Comparison of ENCODE assay signal across 21 cellular contexts in the genomic region with DNA sequence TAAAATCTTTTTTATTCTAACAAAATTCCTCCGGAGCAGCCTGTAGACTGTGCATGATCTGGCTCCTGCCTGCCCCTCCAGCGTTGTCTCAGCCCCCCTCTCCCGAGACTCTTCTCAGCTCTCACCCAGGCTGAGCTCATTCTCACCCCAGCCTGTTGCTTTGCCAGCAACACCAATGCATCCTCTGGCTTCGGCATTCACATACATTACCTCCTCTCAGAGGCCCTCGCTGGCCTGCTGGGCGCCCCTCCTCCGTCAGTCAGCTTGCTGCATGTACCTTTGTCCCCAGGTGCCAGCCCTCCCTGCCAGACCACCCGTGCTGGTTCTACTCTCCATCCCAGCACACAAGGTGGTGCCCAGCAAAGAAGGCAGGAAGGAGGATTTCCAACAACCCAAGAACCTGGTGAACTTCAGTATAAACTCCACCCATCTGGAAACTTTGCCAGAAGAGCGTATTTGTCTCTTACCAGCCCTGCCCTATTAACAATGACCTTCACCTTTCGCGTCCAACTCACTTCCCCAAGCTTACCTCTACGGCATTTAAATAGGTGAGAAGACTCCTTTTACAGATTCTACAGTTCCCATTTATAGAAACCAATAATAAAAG. TPM values are rescaled to one million over a fixed set of nuclear protein-coding genes. Genes with fewer than 3 reads are reported as not detected.
A peak's percentile ranks its signal among the peaks of the same experiment; 100 is the strongest.
DNase-seq lines count a peak whose midpoint lies in the region; ATAC-seq, FAIRE-seq and TF ChIP-seq lines count a peak whose summit lies in the region.
"Had no signal": no experiment of that assay in that cellular context is flagged by ENCODE, and none has a peak within 500 bp of the region (broad histone marks: within the 10 kb centered on the region; RNA-seq: fewer than 3 reads in every experiment).

No MANE protein-coding gene starts in this region.

- no peak overlapping the region for H3K4me2 ChIP-seq in GM12878 (ENCODE audit: control insufficient read depth, insufficient read depth)
- no peak overlapping the region for H3K4me2 ChIP-seq in mesenchymal stem cell (ENCODE audit: low read length, poor library complexity, severe bottlenecking)
- no peak overlapping the region for H3K4me2 ChIP-seq in mammary epithelial cell (ENCODE audit: insufficient read depth, low read depth, low read length)

- H3K4me1 ChIP-seq in HUES48 (ENCODE audit: control insufficient read depth, insufficient read depth, low read length) (peaks cover 37% of the 10 kb centered on the region), GM12878 (ENCODE audit: control insufficient read depth, insufficient read depth, low read length) (no peaks in the 10 kb centered on the region), mesenchymal stem cell (ENCODE audit: control insufficient read depth, insufficient read depth, low read depth, low read length) (peaks cover 10% of the 10 kb centered on the region), mammary epithelial cell (ENCODE audit: insufficient read depth, low read length) (peaks cover 13% of the 10 kb centered on the region)

- BruUV-seq in GM12878 (replicated peaks; lab: Mats Ljungman, UMichigan) (no TSS peak), mammary epithelial cell (replicated peaks; lab: Mats Ljungman, UMichigan) (no TSS peak)

- peaks cover 4% of the 10 kb centered on the region for H3K36me3 Mint-ChIP-seq in type B pancreatic cell
- H3K36me3 Mint-ChIP-seq: CD4-positive, CD25-positive, alpha-beta regulatory T cell had no signal

- H2BK12ac ChIP-seq in mesenchymal stem cell (ENCODE audit: low read length in 2 of 2) = peak overlapping the region in 1 of 2 experiments; percentile 7

- H3K9me3 Mint-ChIP-seq in type B pancreatic cell = no peaks in the 10 kb centered on the region
- H3K9me3 Mint-ChIP-seq: activated CD4-positive, alpha-beta T cell treated with anti-CD3 and anti-CD28 coated beads, Interleukin-2, amount 10 ng/mL, durations not matched to agents 7 days and 5 days; T-helper 2 cell treated with Interferon-gamma antibody and Interleukin-4, amounts not matched to agents 5 μg/mL and 100 μg/mL, for 36 hours had no signal

- H4K8ac ChIP-seq in mesenchymal stem cell (ENCODE audit: low read length) = peak overlapping the region; percentile 3

- peak overlapping the region; percentile 76 for H3K27ac ChIP-seq in HUES48 (ENCODE audit: low read depth, low read length)
- no peak overlapping the region for H3K27ac ChIP-seq in GM12878 (ENCODE audit: control insufficient read depth, insufficient read depth)
- no peak overlapping the region for H3K27ac ChIP-seq in mesenchymal stem cell (ENCODE audit: low read length, poor library complexity, severe bottlenecking)
- no peak overlapping the region for H3K27ac ChIP-seq in mammary epithelial cell (ENCODE audit: insufficient read depth, low read depth, low read length)
- H3K27ac ChIP-seq: brain microvascular endothelial cell, epithelial cell of prostate, thoracic aorta had no signal

- H3K14ac ChIP-seq in mesenchymal stem cell (ENCODE audit: low read length in 2 of 2) = no peak overlapping the region

- dilution Hi-C loops in mammary epithelial cell (cut with HindIII; ENCODE audit: low sequenced_read_pairs) = no loop called here

- no peak for DNase-seq in GM12878 (ENCODE audit: low read depth, low spot score)
- DNase-seq in mesenchymal stem cell = no peak
- DNase-seq in type B pancreatic cell (ENCODE audit: extremely low spot score, unreplicated experiment) = no peak
- no peak for DNase-seq in mammary epithelial cell
- DNase-seq in NOMO-1 (lab: John Stamatoyannopoulos, UW; ENCODE audit: unreplicated experiment in 2 of 2) = no peak
- no peak for DNase-seq in HTR-8/SVneo (ENCODE audit: insufficient read length, low spot score)
- DNase-seq: activated CD4-positive, alpha-beta T cell treated with anti-CD3 and anti-CD28 coated beads, Interleukin-2, amount 10 ng/mL, durations not matched to agents 7 days and 5 days; activated naive CD4-positive, alpha-beta T cell treated with Interleukin-2 at 50 U/mL for 16 hours; brain microvascular endothelial cell; CD4-positive, CD25-positive, alpha-beta regulatory T cell; Karpas-422; NCI-H1436 treated with DMSO at 0.1 percent for 48 hours; NCI-H774; OCI-M1; stimulated activated naive CD8-positive, alpha-beta T cell treated with anti-CD3 and anti-CD28 coated beads, Interleukin-15, Interleukin-2, amounts not matched to agents 100 U/mL and 50 U/mL, for 24 hours had no signal

- no peak overlapping the region for H3K27ac Mint-ChIP-seq in type B pancreatic cell
- H3K27ac Mint-ChIP-seq: activated CD4-positive, alpha-beta T cell treated with anti-CD3 and anti-CD28 coated beads, Interleukin-2, amount 10 ng/mL, durations not matched to agents 7 days and 5 days; T-helper 2 cell treated with Interferon-gamma antibody and Interleukin-4, amounts not matched to agents 5 μg/mL and 100 μg/mL, for 36 hours had no signal

- peak overlapping the region in 1 of 2 experiments; percentile 1 for H3K18ac ChIP-seq in mesenchymal stem cell (ENCODE audit: low read depth in 1 of 2, low read length in 2 of 2)

- H2BK120ac ChIP-seq in mesenchymal stem cell (ENCODE audit: low read depth, low read length) = no peak overlapping the region

- H3K4me3 ChIP-seq in HUES48 (ENCODE audit: low read depth, low read length) = no peak overlapping the region
- H3K4me3 ChIP-seq in GM12878 = no peak overlapping the region
- H3K4me3 ChIP-seq in mesenchymal stem cell (ENCODE audit: insufficient read depth in 1 of 2, low read depth in 1 of 2, low read length in 2 of 2) = no peak overlapping the region
- no peak overlapping the region for H3K4me3 ChIP-seq in mammary epithelial cell (replicated peaks in 1 of 3; ENCODE audit: insufficient read depth in 1 of 3, low read depth in 2 of 3, low read length in 3 of 3)
- H3K4me3 ChIP-seq: thoracic aorta had no signal

- TF ChIP-seq RAD21 in GM12878 (IDR thresholded peaks at IDR 0.05; ENCODE audit: insufficient read depth, low read depth, low read length) = no peak

- no peak overlapping the region for H2AFZ ChIP-seq in GM12878 (ENCODE audit: control insufficient read depth, low read depth, low read length)
- H2AFZ ChIP-seq in mesenchymal stem cell (ENCODE audit: low read depth, low read length) = no peak overlapping the region
- no peak overlapping the region for H2AFZ ChIP-seq in mammary epithelial cell (ENCODE audit: low read depth, low read length)

- CTCF ChIA-PET in GM12878 (lab: Yijun Ruan, JAX) (no interaction called here), mammary epithelial cell (lab: Charles Lee; ENCODE audit: low non-redundant PET) (no interaction called here)

- peak overlapping the region; percentile 21 for H3K4me3 Mint-ChIP-seq in type B pancreatic cell
- H3K4me3 Mint-ChIP-seq: activated CD4-positive, alpha-beta T cell treated with anti-CD3 and anti-CD28 coated beads, Interleukin-2, amount 10 ng/mL, durations not matched to agents 7 days and 5 days; CD4-positive, CD25-positive, alpha-beta regulatory T cell; T-helper 2 cell treated with Interferon-gamma antibody and Interleukin-4, amounts not matched to agents 5 μg/mL and 100 μg/mL, for 36 hours had no signal

- H3K27me3 ChIP-seq in HUES48 (ENCODE audit: control insufficient read depth, insufficient read depth, low read length) = no peaks in the 10 kb centered on the region
- H3K27me3 ChIP-seq in GM12878 (replicated peaks in 1 of 2; ENCODE audit: control insufficient read depth in 2 of 2, insufficient read depth in 2 of 2, low read length in 1 of 2) = no peaks in the 10 kb centered on the region
- no peaks in the 10 kb centered on the region for H3K27me3 ChIP-seq in mesenchymal stem cell (ENCODE audit: control insufficient read depth in 1 of 2, insufficient read depth in 1 of 2, low read length in 2 of 2)
- no peaks in the 10 kb centered on the region for H3K27me3 ChIP-seq in mammary epithelial cell (ENCODE audit: insufficient read depth, low read length)
- H3K27me3 ChIP-seq: brain microvascular endothelial cell had no signal

- FAIRE-seq in GM12878 (lab: Jason Lieb, UNC) (no peak), HTR-8/SVneo (lab: Jason Lieb, UNC) (no peak)

- H3K27me3 Mint-ChIP-seq in type B pancreatic cell = peaks cover 3% of the 10 kb centered on the region
- H3K27me3 Mint-ChIP-seq: activated CD4-positive, alpha-beta T cell treated with anti-CD3 and anti-CD28 coated beads, Interleukin-2, amount 10 ng/mL, durations not matched to agents 7 days and 5 days had no signal

- H3K4ac ChIP-seq in mesenchymal stem cell (ENCODE audit: low read depth in 1 of 2, low read length in 2 of 2) = no peak overlapping the region

- H3K9ac ChIP-seq in HUES48 (ENCODE audit: low read depth, low read length) = no peak overlapping the region
- no peak overlapping the region for H3K9ac ChIP-seq in GM12878 (ENCODE audit: control insufficient read depth, insufficient read depth, low read length)
- H3K9ac ChIP-seq in mesenchymal stem cell (ENCODE audit: low read length) = no peak overlapping the region
- no peak overlapping the region for H3K9ac ChIP-seq in mammary epithelial cell (ENCODE audit: insufficient read depth, low read length)

- H3K9me3 ChIP-seq in HUES48 (ENCODE audit: control insufficient read depth, insufficient read depth, low read length) (no peaks in the 10 kb centered on the region), GM12878 (replicated peaks; ENCODE audit: control insufficient read depth, insufficient read depth, low read length) (no peaks in the 10 kb centered on the region), mesenchymal stem cell (ENCODE audit: control insufficient read depth, low read length) (no peaks in the 10 kb centered on the region), mammary epithelial cell (replicated peaks; ENCODE audit: insufficient read depth, low read length) (no peaks in the 10 kb centered on the region)
- H3K9me3 ChIP-seq: thoracic aorta had no signal

- POLR2A ChIA-PET in GM12878 (lab: Charles Lee) = no interaction called here

- no peaks in the 10 kb centered on the region for H3K36me3 ChIP-seq in HUES48 (ENCODE audit: control insufficient read depth, insufficient read depth, low read length)
- H3K36me3 ChIP-seq in GM12878 (ENCODE audit: control insufficient read depth in 2 of 2, insufficient read depth in 2 of 2, low read length in 1 of 2) = no peaks in the 10 kb centered on the region
- H3K36me3 ChIP-seq in mesenchymal stem cell (ENCODE audit: control insufficient read depth in 1 of 2, insufficient read depth in 2 of 2, low read depth in 1 of 2, low read length in 2 of 2) = no peaks in the 10 kb centered on the region
- H3K36me3 ChIP-seq in mammary epithelial cell (ENCODE audit: insufficient read depth, low read length) = no peaks in the 10 kb centered on the region
- H3K36me3 ChIP-seq: brain microvascular endothelial cell, thoracic aorta had no signal

- SMC1A ChIA-PET in GM12878 (lab: Charles Lee; ENCODE audit: uncharacterized antibody, unreplicated experiment) = no interaction called here

- no peaks in the 10 kb centered on the region for H3K79me2 ChIP-seq in GM12878 (ENCODE audit: control insufficient read depth, insufficient read depth, low read length)
- peaks cover 99% of the 10 kb centered on the region for H3K79me2 ChIP-seq in mammary epithelial cell (ENCODE audit: insufficient read depth, low read length)

- no peak overlapping the region for H2BK15ac ChIP-seq in mesenchymal stem cell (ENCODE audit: low read depth, poor library complexity, severe bottlenecking)

- WGBS in GM12878 (ENCODE audit: insufficient coverage, insufficient replicate concordance, low lambda C conversion rate, missing lambda C conversion rate) = 33% methylated on average over 12 of the region's 12 CpGs
- WGBS in mesenchymal stem cell = 66% methylated on average over 12 of the region's 12 CpGs
- WGBS in mammary epithelial cell (ENCODE audit: low coverage, missing lambda C conversion rate) = over 99% methylated on average over 9 of the region's 12 CpGs

- intact Hi-C loops in GM12878 (cut with micrococcal nuclease; ENCODE audit: unreplicated experiment) = no loop called here
- intact Hi-C loops in mammary epithelial cell (cut with micrococcal nuclease) = no loop called here

- H3K79me1 ChIP-seq in mesenchymal stem cell (replicated peaks; ENCODE audit: low read length, poor library complexity, severe bottlenecking) = peaks cover 36% of the 10 kb centered on the region

- no peak overlapping the region for H4K91ac ChIP-seq in mesenchymal stem cell (ENCODE audit: low read length)

- H4K20me1 ChIP-seq in GM12878 (ENCODE audit: control insufficient read depth, insufficient read depth) = no peaks in the 10 kb centered on the region
- peaks cover 7% of the 10 kb centered on the region for H4K20me1 ChIP-seq in mammary epithelial cell (ENCODE audit: insufficient read depth, low read length)

- RAD21 ChIA-PET in GM12878 (lab: Charles Lee; ENCODE audit: unreplicated experiment) = no interaction called here

- ATAC-seq in GM12878 (peak; percentile 14), HG02610 (IDR thresholded peaks at IDR 0.05; ENCODE audit: unreplicated experiment) (no peak)
- ATAC-seq: Right ventricle myocardium inferior; stimulated activated naive CD8-positive, alpha-beta T cell treated with anti-CD3 and anti-CD28 coated beads, Interleukin-15, Interleukin-2, amounts not matched to agents 100 U/mL and 50 U/mL, for 24 hours had no signal

- peaks cover 38% of the 10 kb centered on the region for H3K4me1 Mint-ChIP-seq in type B pancreatic cell (ENCODE audit: unreplicated experiment)
- H3K4me1 Mint-ChIP-seq: activated CD4-positive, alpha-beta T cell treated with anti-CD3 and anti-CD28 coated beads, Interleukin-2, amount 10 ng/mL, durations not matched to agents 7 days and 5 days; CD4-positive, CD25-positive, alpha-beta regulatory T cell had no signal

- no peak overlapping the region for H2BK5ac ChIP-seq in mesenchymal stem cell (ENCODE audit: low read depth, low read length, poor library complexity, severe bottlenecking)

- no peak overlapping the region for H2AK5ac ChIP-seq in mesenchymal stem cell (ENCODE audit: low read length, severe bottlenecking)

- no peak overlapping the region for H3K23ac ChIP-seq in mesenchymal stem cell (ENCODE audit: low read length in 2 of 2)

- TF ChIP-seq POLR2A in GM12878 (IDR thresholded peaks at IDR 0.05; ENCODE audit: low read depth, low read length) = no peak

- TF ChIP-seq EP300 in GM12878 (IDR thresholded peaks at IDR 0.05; ENCODE audit: borderline replicate concordance in 1 of 2, control insufficient read depth in 1 of 2, low read depth in 2 of 2, low read length in 2 of 2) = no peak

- in situ Hi-C loops in GM12878 (cut with MboI) (no loop called here), mammary epithelial cell (cut with MboI; ENCODE audit: low sequenced_read_pairs in 2 of 2) (no loop called here)

- TF ChIP-seq CTCF in GM12878 (IDR thresholded peaks at IDR 0.05 in 2 of 3, conservative IDR thresholded peaks at IDR 0.05 in 1 of 3; ENCODE audit: control insufficient read depth in 2 of 3, extremely low read depth in 1 of 3, insufficient read depth in 1 of 3, low read depth in 3 of 3, low read length in 3 of 3) (no peak), type B pancreatic cell (conservative IDR thresholded peaks at IDR 0.05) (no peak), mammary epithelial cell (conservative IDR thresholded peaks at IDR 0.05 in 1 of 2, IDR thresholded peaks at IDR 0.05 in 1 of 2; ENCODE audit: extremely low read depth in 1 of 2, insufficient read depth in 1 of 2, low read depth in 1 of 2, low read length in 2 of 2) (no peak)

RNA-seq across cellular contexts. Expression of gene MYO10, which starts 34.9 kb away (rescaled TPM):
- total RNA-seq in GM12878 (2013; cell fraction: nucleolus; rRNA removed) = 0.10 and 0.69 TPM in 2 replicates
- total RNA-seq in GM12878 (2014; rRNA removed) (0.11 and 0.17 TPM in 2 replicates), GM12878 (2014; rRNA removed; fragmentation: Illumina TruSeq; extraction: Trizol) (0.09 and 0.18 TPM in 2 replicates), GM12878 (2021) (0.58 and 0.77 TPM in 2 replicates), type B pancreatic cell (ENCODE audit: low replicate concordance) (33.6 and 52.5 TPM in 2 replicates), mammary epithelial cell (10 to 100 TPM; 34.3 to 69.7 TPM)
- polyA plus RNA-seq in GM12878 (2011; ENCODE audit: low read depth) = not detected
- polyA plus RNA-seq in GM12878 (2011; rRNA removed) (0.26 and 0.66 TPM in 2 replicates), GM12878 (2014; fragmentation: Illumina TruSeq; extraction: Trizol) (0.14 and 0.16 TPM in 2 replicates), GM12878 (2014; fragmentation: Nextera tagmentation; extraction: Ambion mirVana) (under 1 TPM; 0.02 to 0.11 TPM), GM12878 (2014; rRNA removed) (0.03 and 0.22 TPM in 2 replicates), GM12878 (2016; fragmentation: Nextera tagmentation; extraction: Ambion mirVana) (under 1 TPM; 0.26 to 0.36 TPM), mammary epithelial cell (13.1 TPM)
- 0.59 and 0.61 TPM in 2 replicates for polyA plus RNA-seq in GM12878 (2011; cell fraction: cytosol; rRNA removed)
- polyA plus RNA-seq in GM12878 (2011; cell fraction: nucleus; rRNA removed) = 0.61 and 0.66 TPM in 2 replicates
- 0.03 TPM in 1 of 2 replicates, not detected in the other for polyA plus RNA-seq in GM12878 (2012)
- polyA minus RNA-seq in GM12878 (2011; rRNA and poly(A)+ RNA removed) = 0.52 and 2.1 TPM in 2 replicates
- 0.31 and 1.1 TPM in 2 replicates for polyA minus RNA-seq in GM12878 (2011; cell fraction: cytosol; rRNA and poly(A)+ RNA removed)
- polyA minus RNA-seq in GM12878 (2011; cell fraction: nucleus; rRNA and poly(A)+ RNA removed) = 0.85 and 1.1 TPM in 2 replicates
- polyA plus RNA-seq in mesenchymal stem cell (2013, experiment 1 of 2) = 73.4 TPM
- 68.5 TPM for polyA plus RNA-seq in mesenchymal stem cell (2013, experiment 2 of 2)
- polyA minus RNA-seq in mammary epithelial cell = 126 TPM

Comparison
In these comparisons a context has a peak if more than half of its experiments do, and no peak if none do; other contexts are left out.
1. RNA of gene MYO10, which starts 34.9 kb away (total RNA-seq): 34.3 to 69.7 TPM in mammary epithelial cell and 33.6 to 52.5 TPM in type B pancreatic cell; 0.09 to 0.77 TPM in GM12878; every median in the first group is over 10 times any median in the second.